ENCODE assay signal across 21 cellular contexts in the genomic region with DNA sequence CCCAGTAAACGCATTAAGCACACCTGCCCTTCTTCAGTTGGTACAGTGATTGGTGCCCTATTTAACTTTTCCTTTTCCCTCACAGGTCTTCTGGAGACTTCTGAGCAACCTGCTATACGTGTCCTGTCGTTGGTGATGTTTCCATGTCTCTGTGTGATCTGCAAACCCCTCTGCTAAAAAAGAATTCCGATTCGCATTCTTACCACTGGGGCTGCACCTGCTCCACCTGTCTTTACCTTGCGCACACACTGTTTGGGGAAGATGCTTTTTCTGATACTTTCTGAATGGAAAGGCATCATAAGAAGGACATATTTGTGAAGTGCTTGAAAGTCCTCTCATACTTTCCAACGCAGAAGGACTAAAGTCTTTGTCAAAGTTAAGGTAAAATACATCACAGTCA.
DNase-seq lines count a peak whose midpoint lies in the region; ATAC-seq, FAIRE-seq and TF ChIP-seq lines count a peak whose summit lies in the region.
"Had no signal": no experiment of that assay in that cellular context is flagged by ENCODE, and none has a peak within 500 bp of the region (broad histone marks: within the 10 kb centered on the region; RNA-seq: fewer than 3 reads in every experiment).

No MANE protein-coding gene starts in this region.

- H3K18ac ChIP-seq in H1 (ENCODE audit: extremely low read depth, low read length) = no peak overlapping the region
- peak overlapping the region; percentile 20 for H3K18ac ChIP-seq in neuronal stem cell (ENCODE audit: low read length)

- H3K36me3 ChIP-seq in GM23338 (ENCODE audit: insufficient read depth) (no peaks in the 10 kb centered on the region; the same call in 1 of the 2 replicates), H1 (ENCODE audit: control insufficient read depth in 2 of 4, insufficient read depth in 4 of 4, low read length in 3 of 4) (no peaks in the 10 kb centered on the region), neuronal stem cell (replicated peaks in 1 of 2; ENCODE audit: control insufficient read depth in 2 of 2, insufficient read depth in 2 of 2, low read length in 2 of 2) (no peaks in the 10 kb centered on the region)

- H2BK5ac ChIP-seq in H1 (ENCODE audit: low read depth, low read length) (no peak overlapping the region), neuronal stem cell (ENCODE audit: low read length) (no peak overlapping the region)

- DNase-seq in NCI-H2107 treated with DMSO at 0.1 percent for 48 hours (lab: John Stamatoyannopoulos, UW; ENCODE audit: unreplicated experiment) (peak; percentile 2), NCI-H2107 (lab: John Stamatoyannopoulos, UW) (no peak), GM23338 (ENCODE audit: low spot score) (peak; percentile 27), H1 (ENCODE audit: low read depth in 1 of 2, low spot score in 2 of 2) (no peak), neuronal stem cell (ENCODE audit: low spot score) (no peak), DMS153 treated with DMSO at 0.1 percent for 48 hours (lab: John Stamatoyannopoulos, UW; ENCODE audit: unreplicated experiment) (no peak)
- DNase-seq: Calu3, DND-41, GF-D8, NCI-H1092, NCI-H2029, NCI-H446 treated with DMSO at 0.1 percent for 48 hours, SHP77 had no signal

- WGBS in H1 (ENCODE audit: extremely low coverage in 1 of 2, insufficient coverage in 1 of 2, insufficient read length in 1 of 2, insufficient replicate concordance in 2 of 2, low coverage in 1 of 2, low lambda C conversion rate in 2 of 2, missing lambda C conversion rate in 1 of 2), 2 experiments = 85% methylated on average over 7 of the region's 7 CpGs; no CpG with 5 or more reads in 1 of the 2 experiments
- no CpG with 5 or more reads among the region's 7 CpGs for WGBS in neuronal stem cell (ENCODE audit: extremely low coverage in 2 of 2, insufficient read length in 2 of 2, insufficient replicate concordance in 1 of 2), 2 donors

- TF ChIP-seq CTCF in GM23338 (conservative IDR thresholded peaks at IDR 0.05; ENCODE audit: low read depth in 2 of 2) = peak; percentile 49 to 56
- peak; percentile 37 to 72 (median 37) for TF ChIP-seq CTCF in H1 (IDR thresholded peaks at IDR 0.05; ENCODE audit: control extremely low read depth in 1 of 3, insufficient read depth in 1 of 3, low read depth in 1 of 3, low read length in 3 of 3)

- no peak overlapping the region; a peak in 1 of 7 replicates for H3K9ac ChIP-seq in H1 (replicated peaks in 1 of 4; ENCODE audit: extremely low read depth in 1 of 4, low read depth in 3 of 4, low read length in 3 of 4)
- H3K9ac ChIP-seq in neuronal stem cell (ENCODE audit: low read depth, low read length, poor library complexity) = no peak overlapping the region

- H2AK5ac ChIP-seq in H1 (ENCODE audit: low read depth, low read length) = no peak overlapping the region
- H2AK5ac ChIP-seq in neuronal stem cell (ENCODE audit: low read depth, low read length) = no peak overlapping the region

- H3K27ac ChIP-seq in GM23338 (ENCODE audit: low read depth) (no peak overlapping the region), H1 (ENCODE audit: low read depth, low read length) (no peak overlapping the region), neuronal stem cell (replicated peaks; ENCODE audit: low read length) (no peak overlapping the region)
- H3K27ac ChIP-seq: A549 had no signal

- H3K4me2 ChIP-seq in GM23338 = no peak overlapping the region
- H3K4me2 ChIP-seq in H1 (ENCODE audit: insufficient read depth in 1 of 2, low read depth in 2 of 2, low read length in 2 of 2) = no peak overlapping the region
- H3K4me2 ChIP-seq in neuronal stem cell (ENCODE audit: insufficient read depth, low read length, poor library complexity, severe bottlenecking) = no peak overlapping the region
- H3K4me2 ChIP-seq: A549 had no signal

- no peak overlapping the region for H3K27ac Mint-ChIP-seq in GM23338
- H3K27ac Mint-ChIP-seq: CD14-positive monocyte had no signal

- H3K27me3 ChIP-seq in GM23338 (ENCODE audit: insufficient read depth) (no peaks in the 10 kb centered on the region), H1 (replicated peaks in 1 of 4; ENCODE audit: control insufficient read depth in 3 of 4, extremely low read depth in 1 of 4, insufficient read depth in 3 of 4, low read length in 3 of 4) (no peaks in the 10 kb centered on the region), neuronal stem cell (ENCODE audit: control insufficient read depth in 3 of 3, insufficient read depth in 3 of 3, low read depth in 1 of 3, low read length in 3 of 3) (no peaks in the 10 kb centered on the region)

- H2AFZ ChIP-seq in GM23338 = no peak overlapping the region
- H2AFZ ChIP-seq in H1 (ENCODE audit: low read length) = no peak overlapping the region
- no peak overlapping the region for H2AFZ ChIP-seq in neuronal stem cell (ENCODE audit: low read length)

- no peaks in the 10 kb centered on the region; the same call in 1 of the 2 replicates for H3K23me2 ChIP-seq in H1 (ENCODE audit: low read depth, low read length)

- H3K9me3 Mint-ChIP-seq in GM23338 = peaks cover 74% of the 10 kb centered on the region

- no peak for TF ChIP-seq POLR2A in H1 (IDR thresholded peaks at IDR 0.05; ENCODE audit: control extremely low read depth in 1 of 2, low read depth in 2 of 2, low read length in 2 of 2)

- H4K5ac ChIP-seq in H1 (ENCODE audit: insufficient read length, low read depth, low read length) = no peak overlapping the region

- FAIRE-seq in H1 (lab: Jason Lieb, UNC) = peak; percentile 58
- FAIRE-seq: A549, GM19239, HTR-8/SVneo, K562, RCC 7860 had no signal

- H2BK12ac ChIP-seq in H1 (ENCODE audit: low read depth, low read length) = no peak overlapping the region
- H2BK12ac ChIP-seq in neuronal stem cell (ENCODE audit: low read length) = no peak overlapping the region

- H3K23ac ChIP-seq in H1 (ENCODE audit: insufficient read length) = no peak overlapping the region
- no peak overlapping the region for H3K23ac ChIP-seq in neuronal stem cell (ENCODE audit: low read depth, low read length, poor library complexity)

- H2BK15ac ChIP-seq in H1 (ENCODE audit: low read length) (no peak overlapping the region), neuronal stem cell (ENCODE audit: low read length) (no peak overlapping the region)

- H3K27me3 Mint-ChIP-seq in GM23338 (ENCODE audit: insufficient read depth, low read depth, poor library complexity) = peaks cover 5% of the 10 kb centered on the region

- H3K79me2 ChIP-seq in GM23338 (replicated peaks; ENCODE audit: insufficient read depth) (no peaks in the 10 kb centered on the region), H1 (ENCODE audit: control insufficient read depth in 1 of 2, insufficient read depth in 2 of 2, low read length in 2 of 2) (no peaks in the 10 kb centered on the region)

- peak; percentile 75 for TF ChIP-seq RAD21 in H1 (IDR thresholded peaks at IDR 0.05 in 1 of 2, conservative IDR thresholded peaks at IDR 0.05 in 1 of 2; ENCODE audit: low read depth in 2 of 2, low read length in 2 of 2)

- H3K4me1 ChIP-seq in GM23338 (ENCODE audit: insufficient read depth) (peaks cover 16% of the 10 kb centered on the region), H1 (replicated peaks in 1 of 4; ENCODE audit: control insufficient read depth in 3 of 4, insufficient read depth in 4 of 4, low read length in 3 of 4) (peaks cover 0 to 12% (median 7%) of the 10 kb centered on the region in 4 experiments; a peak in 5 of 7 replicates), neuronal stem cell (ENCODE audit: control insufficient read depth in 2 of 2, insufficient read depth in 1 of 2, low read depth in 1 of 2, low read length in 2 of 2) (peaks cover 11 to 13% of the 10 kb centered on the region in 2 donors)
- H3K4me1 ChIP-seq: A549 had no signal

- H3K14ac ChIP-seq in H1 (ENCODE audit: insufficient read length) = no peak overlapping the region
- H3K14ac ChIP-seq in neuronal stem cell (ENCODE audit: low read length) = no peak overlapping the region

- H3K36me3 Mint-ChIP-seq in GM23338 (ENCODE audit: low read depth) = peaks cover 3% of the 10 kb centered on the region; the same call in 1 of the 3 replicates
- H3K36me3 Mint-ChIP-seq: CD14-positive monocyte had no signal

- CTCF ChIA-PET in H1 (lab: Charles Lee; ENCODE audit: partially characterized antibody) = interaction anchor here (0.6 to 2.5 kb wide), 9 partner anchors 9 to 677 kb away, joined by 3 to 11 read pairs (median 3); no protein-coding TSS in a partner anchor

- H4K8ac ChIP-seq in H1 (ENCODE audit: extremely low read depth, insufficient read depth, low read length) = no peak overlapping the region
- H4K8ac ChIP-seq in neuronal stem cell (ENCODE audit: low read depth, low read length) = no peak overlapping the region

- H3K56ac ChIP-seq in H1 (replicated peaks; ENCODE audit: insufficient read length, low read depth, low read length) = no peak overlapping the region

- H3K4me1 Mint-ChIP-seq in GM23338 = peaks cover 20% of the 10 kb centered on the region; the same call in 2 of the 3 replicates
- H3K4me1 Mint-ChIP-seq: CD14-positive monocyte had no signal

- POLR2A ChIA-PET in H1 (lab: Charles Lee; ENCODE audit: partially characterized antibody) = no interaction called here

- H3K4me3 ChIP-seq in GM23338 (no peak overlapping the region), H1 (ENCODE audit: extremely low read depth in 1 of 4, insufficient read depth in 2 of 4, low read depth in 3 of 4, low read length in 4 of 4) (no peak overlapping the region), neuronal stem cell (ENCODE audit: low read length in 2 of 2) (no peak overlapping the region)
- H3K4me3 ChIP-seq: A549, K562 had no signal

- TF ChIP-seq EP300 in H1 (IDR thresholded peaks at IDR 0.05; ENCODE audit: borderline replicate concordance in 1 of 2, low read depth in 2 of 2, low read length in 2 of 2) = no peak

- H3K9me2 ChIP-seq in GM23338 (ENCODE audit: insufficient read depth) = no peaks in the 10 kb centered on the region

- no peaks in the 10 kb centered on the region for H3K9me3 ChIP-seq in H1 (ENCODE audit: insufficient read depth in 2 of 2, low read depth in 1 of 2, low read length in 1 of 2)
- no peaks in the 10 kb centered on the region for H3K9me3 ChIP-seq in neuronal stem cell (replicated peaks in 1 of 2; ENCODE audit: control insufficient read depth in 2 of 2, insufficient read depth in 1 of 2, low read depth in 1 of 2, low read length in 2 of 2)

- H3K79me1 ChIP-seq in H1 (ENCODE audit: low read depth, low read length) = no peaks in the 10 kb centered on the region
- peaks cover 3% of the 10 kb centered on the region for H3K79me1 ChIP-seq in neuronal stem cell (ENCODE audit: low read depth, low read length)

- H4K91ac ChIP-seq in H1 (replicated peaks; ENCODE audit: insufficient read length, low read length) = no peak overlapping the region
- H4K91ac ChIP-seq in neuronal stem cell (ENCODE audit: low read depth, low read length, poor library complexity) = no peak overlapping the region

- H2BK120ac ChIP-seq in H1 (replicated peaks; ENCODE audit: low read depth, low read length) (no peak overlapping the region), neuronal stem cell (ENCODE audit: low read depth, low read length) (no peak overlapping the region)

- no peak overlapping the region for H3K4me3 Mint-ChIP-seq in GM23338
- H3K4me3 Mint-ChIP-seq: CD14-positive monocyte had no signal

- H3F3A ChIP-seq in GM23338 (replicated peaks; ENCODE audit: low read depth) = no peaks in the 10 kb centered on the region

- H2BK20ac ChIP-seq in H1 (ENCODE audit: low read length) = no peak overlapping the region

- H3K4ac ChIP-seq in H1 (replicated peaks; ENCODE audit: insufficient read length, low read depth, low read length) (no peak overlapping the region), neuronal stem cell (ENCODE audit: low read length) (no peak overlapping the region)

- peak; percentile 39 for ATAC-seq in GM23338
- no peak for ATAC-seq in HG03520 (IDR thresholded peaks at IDR 0.05; ENCODE audit: unreplicated experiment)
- ATAC-seq: A549, K562, SK-N-SH treated with all-trans-retinoic acid at 6 μM for 48 hours had no signal

- H4K20me1 ChIP-seq in GM23338 (replicated peaks; ENCODE audit: insufficient read depth) (no peaks in the 10 kb centered on the region), H1 (replicated peaks in 1 of 2; ENCODE audit: control insufficient read depth in 1 of 2, insufficient read depth in 2 of 2, low read length in 2 of 2) (no peaks in the 10 kb centered on the region)

Comparison
In these comparisons a context has a peak if more than half of its experiments do, and no peak if none do; other contexts are left out.
1. DNase-seq: peak in NCI-H2107 treated with DMSO at 0.1 percent for 48 hours (single experiment) and GM23338 (single experiment); none in NCI-H2107 (single experiment), H1 (0 of 2), neuronal stem cell (single experiment) and DMS153 treated with DMSO at 0.1 percent for 48 hours (single experiment).